Comparison of ENCODE assay signal across 27 cellular contexts in genomic region chr4:103036169-103036568, GRCh38. TPM values are rescaled to one million over a fixed set of nuclear protein-coding genes. Genes with fewer than 3 reads are reported as not detected.
"Had no signal": no experiment of that assay in that cellular context is flagged by ENCODE, and none has a peak within 500 bp of the region (broad histone marks: within the 10 kb centered on the region; RNA-seq: fewer than 3 reads in every experiment).

No MANE protein-coding gene starts in this region.

- H3K4me3 ChIP-seq: coronary artery, dorsolateral prefrontal cortex, esophagus squamous epithelium, gastrocnemius medialis, hepatocyte, left lung, lower lobe of right lung, mucosa of descending colon had no signal

- ATAC-seq: effector memory CD8-positive, alpha-beta T cell; esophagus mucosa; gastrocnemius medialis; left lung; lower lobe of right lung; mucosa of descending colon had no signal

- H3K9me3 Mint-ChIP-seq: effector memory CD8-positive, alpha-beta T cell; endodermal cell; immature natural killer cell had no signal

- DNase-seq: dermis blood vessel endothelial cell; dorsolateral prefrontal cortex; effector CD8-positive, alpha-beta T cell; effector memory CD8-positive, alpha-beta T cell; endodermal cell; erythroblast; esophagus squamous epithelium; foreskin fibroblast; foreskin melanocyte; gastrocnemius medialis; glutamatergic neuron; head of caudate nucleus; hypothalamus; immature natural killer cell; islet precursor cell; kidney; kidney glomerular epithelial cell; left lung; lower lobe of right lung; mesenchymal stem cell; mucosa of descending colon; naive B cell had no signal

- H3K27me3 ChIP-seq: dorsolateral prefrontal cortex, esophagus squamous epithelium, gastrocnemius medialis, hepatocyte, left lung had no signal

- H3K36me3 ChIP-seq: gastrocnemius medialis, left lung, lower lobe of right lung had no signal

- H3K27me3 Mint-ChIP-seq: effector memory CD8-positive, alpha-beta T cell; naive B cell had no signal

- H3K27ac Mint-ChIP-seq: effector memory CD8-positive, alpha-beta T cell; endodermal cell; mesothelial cell of epicardium; naive B cell had no signal

- H3K27ac ChIP-seq: coronary artery, epithelial cell of prostate, esophagus squamous epithelium, gastrocnemius medialis, hepatocyte, left lung, lower lobe of right lung had no signal

- H3K4me3 Mint-ChIP-seq: effector memory CD8-positive, alpha-beta T cell; endodermal cell; immature natural killer cell; mesothelial cell of epicardium; naive B cell had no signal

- H3K4me1 ChIP-seq: esophagus squamous epithelium, gastrocnemius medialis, left lung, lower lobe of right lung had no signal

- H3K9me3 ChIP-seq: esophagus squamous epithelium, gastrocnemius medialis, left lung, lower lobe of right lung, mucosa of descending colon had no signal

- H3K4me1 Mint-ChIP-seq: endodermal cell, immature natural killer cell, mesothelial cell of epicardium, naive B cell had no signal

RNA-seq across cellular contexts. Expression of gene SLC9B1, which starts 16.7 kb away (rescaled TPM):
- total RNA-seq: dermis blood vessel endothelial cell, gastrocnemius medialis, hepatocyte had no signal
